28 cellular contexts compared by ENCODE assay signal in genomic region chr16:53886482-53887378, GRCh38.
"Had no signal": no experiment of that assay in that cellular context is flagged by ENCODE, and none has a peak within 500 bp of the region (broad histone marks: within the 10 kb centered on the region; RNA-seq: fewer than 3 reads in every experiment).

No MANE protein-coding gene starts in this region.

- H3K4me3 ChIP-seq: ascending aorta, body of pancreas, coronary artery, MG63, Peyer's patch had no signal

- H3K9me3 Mint-ChIP-seq: activated CD4-positive, alpha-beta T cell treated with anti-CD3 and anti-CD28 coated beads, Interleukin-2, amount 10 ng/mL, durations not matched to agents 7 days and 5 days; activated naive CD4-positive, alpha-beta T cell treated with anti-CD3 and anti-CD28 coated beads, Interleukin-2, amount 50 U/mL, for 72 hours; activated naive CD8-positive, alpha-beta T cell treated with anti-CD3 and anti-CD28 coated beads, Interleukin-2, amount 50 U/mL, for 24 hours; activated T-cell treated with anti-CD3 and anti-CD28 coated beads, Interleukin-2, amount 50 U/mL, for 4 hours had no signal

- H3K9me3 ChIP-seq: ascending aorta, body of pancreas, MG63, Peyer's patch had no signal

- H3K9ac ChIP-seq: KMS-11 had no signal

- H3K4me1 ChIP-seq: body of pancreas, Peyer's patch had no signal

- ATAC-seq: activated naive CD4-positive, alpha-beta T cell treated with anti-CD3 and anti-CD28 coated beads, Interleukin-2, amount 50 U/mL, for 72 hours; activated naive CD8-positive, alpha-beta T cell treated with anti-CD3 and anti-CD28 coated beads, Interleukin-2, amount 50 U/mL, for 24 hours; activated T-cell treated with anti-CD3 and anti-CD28 coated beads, Interleukin-2, amount 50 U/mL, for 4 hours; body of pancreas; T-helper 17 cell; WTC11 had no signal

- DNase-seq: activated CD4-positive, alpha-beta memory T cell treated with anti-CD3 and anti-CD28 coated beads for 36 hours; activated CD4-positive, alpha-beta T cell treated with anti-CD3 and anti-CD28 coated beads for 1 hour; activated CD4-positive, alpha-beta T cell treated with anti-CD3 and anti-CD28 coated beads, Interleukin-2, amount 10 ng/mL, durations not matched to agents 7 days and 5 days; activated CD8-positive, alpha-beta memory T cell treated with anti-CD3 and anti-CD28 coated beads for 24 hours; activated effector memory CD4-positive, alpha-beta T cell treated with anti-CD3 and anti-CD28 coated beads, Interleukin-2, amount 50 U/mL, for 16 hours; activated naive CD4-positive, alpha-beta T cell treated with Interleukin-2 at 50 U/mL for 16 hours; activated naive CD8-positive, alpha-beta T cell treated with anti-CD3 and anti-CD28 coated beads, Interleukin-2, amount 50 U/mL, for 24 hours; activated T-cell treated with anti-CD3 and anti-CD28 coated beads, Interleukin-2, amount 50 U/mL, for 4 hours; amniotic stem cell; body of pancreas; central memory CD4-positive, alpha-beta T cell; MG63; NCI-H1105; NCI-H1436; NCI-H187 treated with DMSO at 0.1 percent for 48 hours; NCI-H2081 treated with DMSO at 0.1 percent for 48 hours; NCI-H446; NCI-H524; Peyer's patch; SHP77 treated with DMSO at 0.1 percent for 48 hours; T-helper 17 cell; T-helper 9 cell had no signal

- H3K27ac ChIP-seq: ascending aorta, body of pancreas, coronary artery, KMS-11, Peyer's patch had no signal

- H3K4me3 Mint-ChIP-seq: activated CD4-positive, alpha-beta memory T cell treated with anti-CD3 and anti-CD28 coated beads for 36 hours; activated CD4-positive, alpha-beta T cell treated with anti-CD3 and anti-CD28 coated beads, Interleukin-2, amount 10 ng/mL, durations not matched to agents 7 days and 5 days; activated naive CD8-positive, alpha-beta T cell treated with anti-CD3 and anti-CD28 coated beads, Interleukin-2, amount 50 U/mL, for 24 hours; activated T-cell treated with anti-CD3 and anti-CD28 coated beads, Interleukin-2, amount 50 U/mL, for 4 hours; T-helper 17 cell; WTC11 had no signal

- H3K27ac Mint-ChIP-seq: activated CD4-positive, alpha-beta memory T cell treated with anti-CD3 and anti-CD28 coated beads for 36 hours; activated CD4-positive, alpha-beta T cell treated with anti-CD3 and anti-CD28 coated beads, Interleukin-2, amount 10 ng/mL, durations not matched to agents 7 days and 5 days; activated naive CD4-positive, alpha-beta T cell treated with anti-CD3 and anti-CD28 coated beads, Interleukin-2, amount 50 U/mL, for 72 hours; activated naive CD8-positive, alpha-beta T cell treated with anti-CD3 and anti-CD28 coated beads, Interleukin-2, amount 50 U/mL, for 24 hours; T-helper 17 cell; WTC11 had no signal

- H3K4me2 ChIP-seq: KMS-11 had no signal

- H3K4me1 Mint-ChIP-seq: activated naive CD8-positive, alpha-beta T cell treated with anti-CD3 and anti-CD28 coated beads, Interleukin-2, amount 50 U/mL, for 24 hours had no signal

- H3K27me3 Mint-ChIP-seq: activated CD4-positive, alpha-beta memory T cell treated with anti-CD3 and anti-CD28 coated beads for 36 hours; activated CD4-positive, alpha-beta T cell treated with anti-CD3 and anti-CD28 coated beads, Interleukin-2, amount 10 ng/mL, durations not matched to agents 7 days and 5 days; activated naive CD8-positive, alpha-beta T cell treated with anti-CD3 and anti-CD28 coated beads, Interleukin-2, amount 50 U/mL, for 24 hours; T-helper 17 cell had no signal

- FAIRE-seq: bronchial epithelial cell had no signal

- H3K27me3 ChIP-seq: ascending aorta, body of pancreas, MG63, Peyer's patch had no signal
